In the genomic region with DNA sequence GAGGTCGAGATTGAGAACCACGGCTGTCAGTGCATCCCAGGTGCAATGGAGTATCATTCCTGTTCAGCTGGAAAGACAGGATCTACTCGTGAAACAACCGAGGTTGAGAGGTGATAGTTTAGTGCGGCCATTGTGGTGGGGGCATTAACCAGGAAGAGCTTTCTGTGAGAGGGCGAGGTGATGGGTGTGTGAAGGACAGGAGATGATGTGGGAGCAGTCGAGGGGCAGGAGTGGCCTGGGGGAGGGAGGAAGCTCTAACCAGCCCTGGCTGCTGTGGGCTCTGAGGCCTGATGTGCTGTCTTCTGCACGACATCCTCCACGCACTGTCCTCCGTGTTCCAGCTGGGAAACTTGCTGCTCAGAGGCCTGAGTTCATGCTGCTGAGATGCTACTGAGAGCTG, we compare ENCODE assay signal across 1 cellular context.
TF ChIP-seq lines count a peak whose summit lies in the region.

No MANE protein-coding gene starts in this region.

TF ChIP-seq in GM12878, 131 proteins besides CTCF, POLR2A, EP300 and RAD21:
- TF ChIP-seq PAX5 (IDR thresholded peaks at IDR 0.05; ENCODE audit: borderline replicate concordance, low read depth, low read length): no peak
- TF ChIP-seq IKZF2 (IDR thresholded peaks at IDR 0.05): no peak
- no peak for TF ChIP-seq KAT2A (conservative IDR thresholded peaks at IDR 0.05; ENCODE audit: control insufficient read depth, low read depth, low read length)
- no peak for TF ChIP-seq RELA (IDR thresholded peaks at IDR 0.05; ENCODE audit: borderline replicate concordance, partially characterized antibody)
- no peak for TF ChIP-seq ZNF274 (IDR thresholded peaks at IDR 0.05; ENCODE audit: insufficient read depth, insufficient read length)
- no peak for TF ChIP-seq RFX5 (IDR thresholded peaks at IDR 0.05; ENCODE audit: low read depth, low read length)
- TF ChIP-seq MYB (IDR thresholded peaks at IDR 0.05; ENCODE audit: borderline replicate concordance, low read depth, low read length): no peak
- TF ChIP-seq SUPT20H (IDR thresholded peaks at IDR 0.05; ENCODE audit: borderline replicate concordance, control insufficient read depth, low read depth, low read length): no peak
- TF ChIP-seq SMAD1 (IDR thresholded peaks at IDR 0.05; ENCODE audit: low read depth, partially characterized antibody): no peak
